24 cellular contexts compared by ENCODE assay signal in genomic region chr11:24767411-24767810, GRCh38.
"Had no signal": no experiment of that assay in that cellular context is flagged by ENCODE, and none has a peak within 500 bp of the region (broad histone marks: within the 10 kb centered on the region; RNA-seq: fewer than 3 reads in every experiment).

No MANE protein-coding gene starts in this region.

- H3K27me3 ChIP-seq: stomach, suprapubic skin, testis, thyroid gland, tibial artery, tibial nerve, transverse colon, upper lobe of left lung, upper lobe of right lung, uterus, vagina had no signal

- DNase-seq: stimulated activated CD4-positive, alpha-beta T cell treated with anti-CD3 and anti-CD28 coated beads, Interleukin-2, amount 100 ng/mL, for 48 hours; stimulated activated CD4-positive, alpha-beta T cell treated with anti-CD3 and anti-CD28 coated beads, Interleukin-4, amount 100 ng/mL, for 1 hour; stimulated activated CD4-positive, alpha-beta T cell treated with anti-CD3 and anti-CD28 coated beads, Interleukin-4, amount 100 ng/mL, for 24 hours; stimulated activated CD4-positive, alpha-beta T cell treated with anti-CD3 and anti-CD28 coated beads, Interleukin-4, amount 100 ng/mL, for 4 hours; stimulated activated CD8-positive, alpha-beta memory T cell treated with anti-CD3 and anti-CD28 coated beads, Interleukin-4, amount 100 ng/mL, for 48 hours; stimulated activated naive B cell treated with anti-CD40 and anti-IgM and Interleukin-4, amounts not matched to agents 10 μg/mL and 1 μg/mL and 100 μg/mL, for 72 hours; stimulated activated naive CD4-positive, alpha-beta T cell; stimulated activated naive CD4-positive, alpha-beta T cell treated with Interleukin-2 at 50 U/mL for 16 hours; stimulated activated naive CD8-positive, alpha-beta T cell treated with anti-CD3 and anti-CD28 coated beads, Interleukin-15, amount 100 ng/mL, for 72 hours; stimulated activated naive CD8-positive, alpha-beta T cell treated with anti-CD3 and anti-CD28 coated beads, Interleukin-15, Interleukin-2, amounts not matched to agents 100 U/mL and 50 U/mL, for 24 hours; stomach; substantia nigra; testis; thyroid gland; tibial artery; transverse colon; trophoblast cell; upper lobe of left lung; upper lobe of right lung; uterus had no signal

- H3K27ac ChIP-seq: stomach, suprapubic skin, testis, thoracic aorta, thyroid gland, tibial artery, tibial nerve, transverse colon, upper lobe of left lung, upper lobe of right lung, uterus, vagina had no signal

- H3K36me3 ChIP-seq: stomach, suprapubic skin, thoracic aorta, thyroid gland, tibial artery, tibial nerve, transverse colon, upper lobe of left lung, upper lobe of right lung, uterus, vagina had no signal

- H3K9me3 ChIP-seq: stomach, suprapubic skin, testis, thoracic aorta, thyroid gland, tibial artery, tibial nerve, transverse colon, upper lobe of left lung, upper lobe of right lung, uterus, vagina had no signal

- H3K4me3 ChIP-seq: stomach, suprapubic skin, testis, thoracic aorta, thyroid gland, tibial artery, tibial nerve, transverse colon, upper lobe of left lung, upper lobe of right lung, uterus, vagina had no signal

- H3K4me1 ChIP-seq: stomach, suprapubic skin, testis, thyroid gland, tibial artery, tibial nerve, transverse colon, upper lobe of left lung, upper lobe of right lung, uterus, vagina had no signal
